In genomic region chr20:54148947-54149764, GRCh38 we compare ENCODE assay signal across 18 cellular contexts. TPM values are rescaled to one million over a fixed set of nuclear protein-coding genes. Genes with fewer than 3 reads are reported as not detected.
DNase-seq lines count a peak whose midpoint lies in the region; ATAC-seq and TF ChIP-seq lines count a peak whose summit lies in the region.
"Had no signal": no experiment of that assay in that cellular context is flagged by ENCODE, and none has a peak within 500 bp of the region (broad histone marks: within the 10 kb centered on the region; RNA-seq: fewer than 3 reads in every experiment).

No MANE protein-coding gene starts in this region.

- POLR2A ChIA-PET in activated CD8-positive, alpha-beta T cell treated with anti-CD3 and anti-CD28 coated beads, Interleukin-2, amount 10 ng/mL, durations not matched to agents 7 days and 5 days (lab: Charles Lee), result no interaction called here

- no peak overlapping the region for H3K4me3 ChIP-seq in GM23338
- H3K4me3 ChIP-seq in body of pancreas, result no peak overlapping the region
- H3K4me3 ChIP-seq: BLaER1, psoas muscle, testis had no signal

- CTCF ChIA-PET in activated CD8-positive, alpha-beta T cell treated with anti-CD3 and anti-CD28 coated beads, Interleukin-2, amount 10 ng/mL, durations not matched to agents 7 days and 5 days (lab: Charles Lee), result interaction anchor here (0.9 kb wide), 1 partner anchor 45 kb away, joined by 4 read pairs; no protein-coding TSS in a partner anchor

- H2AFZ ChIP-seq in GM23338, result no peak overlapping the region

- no peaks in the 10 kb centered on the region for H3K4me1 ChIP-seq in GM23338 (ENCODE audit: insufficient read depth)
- no peaks in the 10 kb centered on the region for H3K4me1 ChIP-seq in body of pancreas
- H3K4me1 ChIP-seq: BLaER1, psoas muscle, testis had no signal

- H3K27me3 Mint-ChIP-seq in GM23338 (ENCODE audit: insufficient read depth, low read depth, poor library complexity) (no peaks in the 10 kb centered on the region), mesothelial cell of epicardium (ENCODE audit: low read depth) (no peaks in the 10 kb centered on the region)
- H3K27me3 Mint-ChIP-seq in activated CD8-positive, alpha-beta T cell treated with anti-CD3 and anti-CD28 coated beads, Interleukin-2, amount 10 ng/mL, durations not matched to agents 7 days and 5 days (ENCODE audit: low read depth), result peaks cover 4% of the 10 kb centered on the region

- no peak for TF ChIP-seq CTCF in GM23338 (conservative IDR thresholded peaks at IDR 0.05; ENCODE audit: low read depth in 2 of 2)
- no peak for TF ChIP-seq CTCF in body of pancreas (IDR thresholded peaks at IDR 0.05)
- no peak for TF ChIP-seq CTCF in mesothelial cell of epicardium (IDR thresholded peaks at IDR 0.05; ENCODE audit: unreplicated experiment)

- no peaks in the 10 kb centered on the region for H3K79me2 ChIP-seq in GM23338 (replicated peaks; ENCODE audit: insufficient read depth)

- WGBS in body of pancreas, 2 donors, result 23 to 36% methylated on average over 7 of the region's 7 CpGs

- no peak overlapping the region for H3K4me3 Mint-ChIP-seq in GM23338
- no peak overlapping the region for H3K4me3 Mint-ChIP-seq in mesothelial cell of epicardium
- H3K4me3 Mint-ChIP-seq in activated CD8-positive, alpha-beta T cell treated with anti-CD3 and anti-CD28 coated beads, Interleukin-2, amount 10 ng/mL, durations not matched to agents 7 days and 5 days, result no peak overlapping the region
- H3K4me3 Mint-ChIP-seq: activated T-cell treated with anti-CD3 and anti-CD28 coated beads, Interleukin-2, amount 50 U/mL, for 24 hours; naive B cell; T-helper 17 cell had no signal

- H3K9me3 Mint-ChIP-seq in GM23338, result no peaks in the 10 kb centered on the region
- H3K9me3 Mint-ChIP-seq in mesothelial cell of epicardium, result no peaks in the 10 kb centered on the region
- no peaks in the 10 kb centered on the region for H3K9me3 Mint-ChIP-seq in activated CD8-positive, alpha-beta T cell treated with anti-CD3 and anti-CD28 coated beads, Interleukin-2, amount 10 ng/mL, durations not matched to agents 7 days and 5 days (ENCODE audit: insufficient read depth)
- H3K9me3 Mint-ChIP-seq: activated T-cell treated with anti-CD3 and anti-CD28 coated beads, Interleukin-2, amount 50 U/mL, for 24 hours; naive B cell had no signal

- no peak for TF ChIP-seq POLR2A in body of pancreas (IDR thresholded peaks at IDR 0.05)

- no peaks in the 10 kb centered on the region for H4K20me1 ChIP-seq in GM23338 (replicated peaks; ENCODE audit: insufficient read depth)
- H4K20me1 ChIP-seq: BLaER1 had no signal

- H3K9me2 ChIP-seq in GM23338 (ENCODE audit: insufficient read depth), result no peaks in the 10 kb centered on the region

- H3K27me3 ChIP-seq in GM23338 (ENCODE audit: insufficient read depth) (no peaks in the 10 kb centered on the region), body of pancreas (no peaks in the 10 kb centered on the region)
- H3K27me3 ChIP-seq: BLaER1, testis had no signal

- intact Hi-C loops in body of pancreas (cut with DNase I), result no loop called here

- H3K27ac Mint-ChIP-seq in GM23338 (no peak overlapping the region), mesothelial cell of epicardium (peak overlapping the region; percentile 70)
- H3K27ac Mint-ChIP-seq in activated CD8-positive, alpha-beta T cell treated with anti-CD3 and anti-CD28 coated beads, Interleukin-2, amount 10 ng/mL, durations not matched to agents 7 days and 5 days, result no peak overlapping the region
- H3K27ac Mint-ChIP-seq: activated T-cell treated with anti-CD3 and anti-CD28 coated beads, Interleukin-2, amount 50 U/mL, for 24 hours; naive B cell; T-helper 17 cell had no signal

- no peak for ATAC-seq in GM23338
- ATAC-seq in body of pancreas, result peak; percentile 48
- no peak for ATAC-seq in HG02852 (IDR thresholded peaks at IDR 0.05; ENCODE audit: unreplicated experiment)
- ATAC-seq in activated CD8-positive, alpha-beta T cell treated with anti-CD3 and anti-CD28 coated beads, Interleukin-2, amount 10 ng/mL, durations not matched to agents 7 days and 5 days, result no peak
- ATAC-seq in HG03565 (IDR thresholded peaks at IDR 0.05; ENCODE audit: unreplicated experiment), result no peak
- ATAC-seq: left cardiac atrium, psoas muscle, T-helper 17 cell had no signal

- H3K36me3 ChIP-seq in GM23338 (ENCODE audit: insufficient read depth) (no peaks in the 10 kb centered on the region), body of pancreas (replicated peaks in 1 of 2; ENCODE audit: insufficient read depth in 1 of 2, low read depth in 2 of 2) (no peaks in the 10 kb centered on the region)
- H3K36me3 ChIP-seq: BLaER1 had no signal

- DNase-seq in GM23338 (ENCODE audit: low spot score), result peak; percentile 31
- DNase-seq in NCI-H1105 treated with DMSO at 0.1 percent for 48 hours (lab: John Stamatoyannopoulos, UW), result peak; percentile 92
- peak in 2 of 4 donors; percentile 16 to 18 for DNase-seq in body of pancreas
- no peak for DNase-seq in mesothelial cell of epicardium (ENCODE audit: low spot score in 2 of 2, unreplicated experiment in 2 of 2)
- DNase-seq in hypothalamus (lab: John Stamatoyannopoulos, UW), result no peak
- no peak for DNase-seq in activated CD8-positive, alpha-beta T cell treated with anti-CD3 and anti-CD28 coated beads, Interleukin-2, amount 10 ng/mL, durations not matched to agents 7 days and 5 days
- DNase-seq: activated CD4-positive, alpha-beta T cell treated with anti-CD3 and anti-CD28 coated beads for 48 hours; activated T-cell treated with anti-CD3 and anti-CD28 coated beads, Interleukin-2, amount 50 U/mL, for 24 hours; cerebellar nuclear complex; glutamatergic neuron; left cardiac atrium; naive B cell; psoas muscle; T-helper 17 cell; testis had no signal

- no peak overlapping the region for H3K4me2 ChIP-seq in GM23338
- H3K4me2 ChIP-seq: BLaER1 had no signal

- H3K4me1 Mint-ChIP-seq in GM23338 (peaks cover 5% of the 10 kb centered on the region; the same call in 2 of the 3 replicates), mesothelial cell of epicardium (peaks cover 12% of the 10 kb centered on the region)
- H3K4me1 Mint-ChIP-seq in activated CD8-positive, alpha-beta T cell treated with anti-CD3 and anti-CD28 coated beads, Interleukin-2, amount 10 ng/mL, durations not matched to agents 7 days and 5 days (ENCODE audit: low read depth), result no peaks in the 10 kb centered on the region
- H3K4me1 Mint-ChIP-seq: naive B cell, T-helper 17 cell had no signal

- H3K27ac ChIP-seq in GM23338 (ENCODE audit: low read depth) (no peak overlapping the region), body of pancreas (no peak overlapping the region)
- H3K27ac ChIP-seq: BLaER1, psoas muscle, testis had no signal

- no peaks in the 10 kb centered on the region for H3K9me3 ChIP-seq in body of pancreas
- H3K9me3 ChIP-seq: BLaER1, psoas muscle, testis had no signal

- H3F3A ChIP-seq in GM23338 (replicated peaks; ENCODE audit: low read depth), result no peaks in the 10 kb centered on the region

- H3K36me3 Mint-ChIP-seq in GM23338 (ENCODE audit: low read depth), result no peaks in the 10 kb centered on the region; the same call in 2 of the 3 replicates
- no peaks in the 10 kb centered on the region for H3K36me3 Mint-ChIP-seq in mesothelial cell of epicardium
- H3K36me3 Mint-ChIP-seq in activated CD8-positive, alpha-beta T cell treated with anti-CD3 and anti-CD28 coated beads, Interleukin-2, amount 10 ng/mL, durations not matched to agents 7 days and 5 days (ENCODE audit: low read depth), result no peaks in the 10 kb centered on the region
- H3K36me3 Mint-ChIP-seq: naive B cell had no signal

TF ChIP-seq in GM23338, 12 proteins besides CTCF, POLR2A, EP300 and RAD21 (continues in another document):
- no peak for TF ChIP-seq CREB1 (CRISPR knock-in tag; IDR thresholded peaks at IDR 0.05; ENCODE audit: low read depth)

RNA-seq across cellular contexts. Expression of gene CYP24A1, which starts 24.6 kb away (rescaled TPM):
- total RNA-seq in GM23338 (2014; rRNA removed; shearing (Covaris generic)), result 0.12 TPM in 1 of 2 replicates, not detected in the other
- polyA plus RNA-seq in GM23338 (2016; fragmentation: Nextera tagmentation; extraction: Ambion mirVana), result 0.10 TPM in 1 of 2 replicates, not detected in the other
- not detected for total RNA-seq in body of pancreas
- 21.3 to 25.3 TPM (median 23.6 TPM) in 3 replicates for total RNA-seq in mesothelial cell of epicardium
- not detected for total RNA-seq in activated CD8-positive, alpha-beta T cell treated with anti-CD3 and anti-CD28 coated beads, Interleukin-2, amount 10 ng/mL, durations not matched to agents 7 days and 5 days
- total RNA-seq: left cardiac atrium, psoas muscle had no signal

RNA-seq across cellular contexts. Expression of gene PFDN4, which starts 58.7 kb away (rescaled TPM):
- total RNA-seq in GM23338 (2014; rRNA removed; shearing (Covaris generic)), result 105 and 196 TPM in 2 replicates
- polyA plus RNA-seq in GM23338 (2016; fragmentation: Nextera tagmentation; extraction: Ambion mirVana), result 477 and 584 TPM in 2 replicates
- 10 to 100 TPM; 16.5 to 48.8 TPM for total RNA-seq in body of pancreas
- 25.8 to 26.8 TPM (median 26.0 TPM) in 3 replicates for total RNA-seq in mesothelial cell of epicardium
- total RNA-seq in activated CD8-positive, alpha-beta T cell treated with anti-CD3 and anti-CD28 coated beads, Interleukin-2, amount 10 ng/mL, durations not matched to agents 7 days and 5 days, result 10 to 100 TPM; 22.2 to 24.5 TPM

Comparison
In these comparisons a context has a peak if more than half of its experiments do, and no peak if none do; other contexts are left out.
1. DNase-seq: peak in GM23338 (single experiment) and NCI-H1105 treated with DMSO at 0.1 percent for 48 hours (single experiment); none in mesothelial cell of epicardium (0 of 2), hypothalamus (0 of 51) and activated CD8-positive, alpha-beta T cell treated with anti-CD3 and anti-CD28 coated beads, Interleukin-2, amount 10 ng/mL, durations not matched to agents 7 days and 5 days (single experiment).
2. RNA of gene CYP24A1, which starts 24.6 kb away (total RNA-seq): 21.3 to 25.3 TPM in mesothelial cell of epicardium; 0.12 TPM in GM23338, not detected in activated CD8-positive, alpha-beta T cell treated with anti-CD3 and anti-CD28 coated beads, Interleukin-2, amount 10 ng/mL, durations not matched to agents 7 days and 5 days and not detected in body of pancreas; every median in the first group is over 10 times any median in the second.